8 cellular contexts compared by ENCODE assay signal in the genomic region with DNA sequence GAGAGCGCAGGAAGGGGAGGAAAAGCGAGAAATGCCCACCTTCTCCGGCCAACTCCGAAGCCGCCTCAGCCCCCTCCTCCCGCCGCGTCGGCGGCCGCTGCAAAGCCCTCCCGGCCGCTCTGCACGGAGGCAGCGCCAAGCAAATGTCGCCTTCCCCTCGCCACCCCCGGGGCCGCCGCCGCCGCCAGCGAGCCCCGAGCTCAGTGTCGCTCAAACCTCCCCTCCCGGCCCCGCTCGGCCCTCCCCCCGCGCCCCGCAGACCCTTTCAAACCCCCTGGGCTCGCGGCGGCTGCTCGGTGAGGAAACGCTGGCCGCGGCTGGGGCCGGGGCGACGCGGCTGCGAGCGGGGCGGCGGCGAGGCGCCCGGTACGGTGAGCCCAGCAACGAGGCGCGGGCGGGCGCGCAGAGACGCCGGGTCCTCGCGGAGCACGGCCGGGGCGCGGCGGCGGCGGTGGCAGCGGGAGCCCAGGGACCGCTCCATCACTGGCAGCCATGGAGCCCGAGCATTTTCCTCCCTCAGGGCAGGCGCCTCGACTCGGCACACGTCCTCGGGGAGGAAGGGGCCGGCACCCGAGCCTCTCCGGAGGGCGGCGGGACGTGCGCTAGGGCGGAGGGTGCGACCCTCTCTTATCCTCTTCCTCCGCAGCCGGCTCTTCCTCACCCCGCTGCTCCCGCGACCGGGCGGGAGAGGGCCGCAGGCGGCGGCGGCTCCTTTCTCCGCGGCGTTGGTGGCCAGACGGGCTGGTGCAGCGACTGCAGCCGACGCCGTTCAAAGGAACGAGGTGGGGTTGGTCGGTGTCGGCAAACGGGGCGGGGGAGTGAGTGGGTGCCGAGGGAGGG. TPM values are rescaled to one million over a fixed set of nuclear protein-coding genes. Genes with fewer than 3 reads are reported as not detected.
DNase-seq lines count a peak whose midpoint lies in the region; ATAC-seq, FAIRE-seq and TF ChIP-seq lines count a peak whose summit lies in the region.

No MANE protein-coding gene starts in this region.

- peaks cover 8% of the 10 kb centered on the region for H3K36me3 ChIP-seq in SU-DHL-6 (ENCODE audit: low read length)
- no peaks in the 10 kb centered on the region for H3K36me3 ChIP-seq in K562 (ENCODE audit: control insufficient read depth, insufficient read depth, low read length)

- 0% methylated on average over 8 of the region's 109 CpGs for WGBS in K562 (ENCODE audit: insufficient coverage, low coverage, missing lambda C conversion rate)

- peak overlapping the region; percentile 82 for H3K4me3 ChIP-seq in SU-DHL-6 (ENCODE audit: insufficient read depth, low read length, poor library complexity, severe bottlenecking)
- peak overlapping the region; percentile 70 for H3K4me3 ChIP-seq in K562

- intact Hi-C loops in K562 (cut with micrococcal nuclease) = no loop called here

- H3K9ac ChIP-seq in SU-DHL-6 (ENCODE audit: low read length) (peak overlapping the region; percentile 90), K562 (ENCODE audit: insufficient read depth in 1 of 2, low read depth in 2 of 2, low read length in 2 of 2) (peak overlapping the region; percentile 56 to 92; a peak in 3 of 4 replicates)

- TF ChIP-seq POLR2A in K562 (conservative IDR thresholded peaks at IDR 0.05) = peak; percentile 11; the same call in 1 of the 2 replicates

- CTCF ChIA-PET in K562 (lab: Yijun Ruan, JAX; ENCODE audit: low intra/inter-chr PET ratio) = no interaction called here

- H3K9me1 ChIP-seq in K562 (ENCODE audit: control insufficient read depth, insufficient read depth, low read length) = no peaks in the 10 kb centered on the region

- no peaks in the 10 kb centered on the region for H3K9me3 ChIP-seq in SU-DHL-6 (ENCODE audit: insufficient read depth, low read length)
- no peaks in the 10 kb centered on the region for H3K9me3 ChIP-seq in K562 (replicated peaks; ENCODE audit: control insufficient read depth, insufficient read depth, low read depth, low read length)

- TF ChIP-seq RAD21 in K562 (CRISPR knock-in tag; conservative IDR thresholded peaks at IDR 0.05 in 1 of 2, IDR thresholded peaks at IDR 0.05 in 1 of 2) = no peak

- TF ChIP-seq CTCF in SU-DHL-6 (IDR thresholded peaks at IDR 0.05; ENCODE audit: insufficient read depth, low read length, poor library complexity, severe bottlenecking) = no peak
- TF ChIP-seq CTCF in K562 (IDR thresholded peaks at IDR 0.05 in 2 of 3, conservative IDR thresholded peaks at IDR 0.05 in 1 of 3; ENCODE audit: insufficient read depth in 2 of 3, low read depth in 1 of 3, low read length in 3 of 3) = no peak

- peaks cover 5% of the 10 kb centered on the region for H3F3A ChIP-seq in SU-DHL-6 (ENCODE audit: insufficient read depth)

- no peak for TF ChIP-seq EP300 in K562 (IDR thresholded peaks at IDR 0.05; ENCODE audit: low read length)

- H3K27ac ChIP-seq in SU-DHL-6 (ENCODE audit: low read depth, low read length) (peak overlapping the region; percentile 75), K562 (ENCODE audit: extremely low read depth, low read depth, low read length) (peak overlapping the region; percentile 83; the same call in 2 of the 3 replicates)

- peaks cover 0 to 25% of the 10 kb centered on the region in 2 experiments; a peak in 4 of 5 replicates for H3K4me1 ChIP-seq in K562 (replicated peaks in 1 of 2; ENCODE audit: control insufficient read depth in 2 of 2, insufficient read depth in 2 of 2, low read length in 2 of 2)

- FAIRE-seq in K562 (lab: Jason Lieb, UNC) = no peak

- H3K4me2 ChIP-seq in SU-DHL-6 (ENCODE audit: low read depth, low read length, poor library complexity, severe bottlenecking) (peak overlapping the region; percentile 78), K562 (ENCODE audit: insufficient read depth, low read length) (peak overlapping the region; percentile 72)

- H2AFZ ChIP-seq in SU-DHL-6 (ENCODE audit: low read depth, low read length, severe bottlenecking) (peak overlapping the region; percentile 82), K562 (ENCODE audit: low read depth, low read length) (peak overlapping the region; percentile 89)

- DNase-seq in K562 (ENCODE audit: extremely low read depth in 1 of 4, low spot score in 3 of 4) = peak; percentile 17 to 30 (median 20)
- peak; percentile 65 for DNase-seq in islet precursor cell
- peak; percentile 6 for DNase-seq in stimulated activated CD4-positive, alpha-beta T cell treated with anti-CD3 and anti-CD28 coated beads, Interleukin-2, amount 100 ng/mL, for 4 hours (ENCODE audit: low read depth)
- no peak for DNase-seq in kidney glomerular epithelial cell (lab: John Stamatoyannopoulos, UW)
- DNase-seq in NK-92 (lab: John Stamatoyannopoulos, UW; ENCODE audit: unreplicated experiment) = no peak

- H3K79me2 ChIP-seq in SU-DHL-6 (ENCODE audit: insufficient read depth, low read length) (no peaks in the 10 kb centered on the region), K562 (ENCODE audit: control insufficient read depth, insufficient read depth, low read length) (no peaks in the 10 kb centered on the region)

- peak; percentile 20 for ATAC-seq in GM18909 (IDR thresholded peaks at IDR 0.05; ENCODE audit: poor library complexity, unreplicated experiment)
- peak; percentile 24 for ATAC-seq in HG02885 (IDR thresholded peaks at IDR 0.05; ENCODE audit: poor library complexity, unreplicated experiment)
- peak; percentile 59 for ATAC-seq in K562

- H3K27me3 ChIP-seq in SU-DHL-6 (ENCODE audit: low read length) = no peaks in the 10 kb centered on the region
- no peaks in the 10 kb centered on the region for H3K27me3 ChIP-seq in K562 (ENCODE audit: control insufficient read depth in 2 of 2, insufficient read depth in 2 of 2, low read length in 2 of 2)

- in situ Hi-C loops in K562 (cut with MboI) = no loop called here

- no peaks in the 10 kb centered on the region for H3K9me2 ChIP-seq in SU-DHL-6 (replicated peaks; ENCODE audit: insufficient read depth, low read length)

- POLR2A ChIA-PET in K562 (lab: Yijun Ruan, JAX) = no interaction called here

- no TSS peak for BruUV-seq in K562 (replicated peaks; lab: Mats Ljungman, UMichigan)

- H4K20me1 ChIP-seq in SU-DHL-6 (ENCODE audit: low read depth, low read length) = peaks cover 15% of the 10 kb centered on the region
- no peaks in the 10 kb centered on the region for H4K20me1 ChIP-seq in K562 (replicated peaks; ENCODE audit: control insufficient read depth, insufficient read depth, low read length)

TF ChIP-seq in K562, 482 proteins besides CTCF, POLR2A, EP300 and RAD21 (continues in another document):
- TF ChIP-seq, protein P1, sequence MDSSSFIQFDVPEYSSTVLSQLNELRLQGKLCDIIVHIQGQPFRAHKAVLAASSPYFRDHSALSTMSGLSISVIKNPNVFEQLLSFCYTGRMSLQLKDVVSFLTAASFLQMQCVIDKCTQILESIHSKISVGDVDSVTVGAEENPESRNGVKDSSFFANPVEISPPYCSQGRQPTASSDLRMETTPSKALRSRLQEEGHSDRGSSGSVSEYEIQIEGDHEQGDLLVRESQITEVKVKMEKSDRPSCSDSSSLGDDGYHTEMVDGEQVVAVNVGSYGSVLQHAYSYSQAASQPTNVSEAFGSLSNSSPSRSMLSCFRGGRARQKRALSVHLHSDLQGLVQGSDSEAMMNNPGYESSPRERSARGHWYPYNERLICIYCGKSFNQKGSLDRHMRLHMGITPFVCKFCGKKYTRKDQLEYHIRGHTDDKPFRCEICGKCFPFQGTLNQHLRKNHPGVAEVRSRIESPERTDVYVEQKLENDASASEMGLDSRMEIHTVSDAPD (CRISPR knock-in tag; IDR thresholded peaks at IDR 0.05) = no peak
- TF ChIP-seq RBM25 (IDR thresholded peaks at IDR 0.05; ENCODE audit: low read depth, low read length, severe bottlenecking) (no peak), ZBTB7A (IDR thresholded peaks at IDR 0.05; ENCODE audit: borderline replicate concordance, control insufficient read depth, low read depth, low read length) (0 out of 2 replicates have a peak, but pooled peaks have one; percentile 8), ZNF589 (CRISPR knock-in tag; IDR thresholded peaks at IDR 0.05; ENCODE audit: low read depth) (no peak), ELF2 (CRISPR knock-in tag; IDR thresholded peaks at IDR 0.05) (no peak), GABPA (tag; conservative IDR thresholded peaks at IDR 0.05; ENCODE audit: low read depth) (no peak), KLF10 (CRISPR knock-in tag; IDR thresholded peaks at IDR 0.05) (no peak), FIP1L1 (IDR thresholded peaks at IDR 0.05; ENCODE audit: low read depth, low read length, poor library complexity, severe bottlenecking) (no peak), JUNB (CRISPR knock-in tag; conservative IDR thresholded peaks at IDR 0.05) (no peak)

RNA-seq across cellular contexts. Expression of a gene that starts 0.5 kb away (rescaled TPM):
- 20.2 and 29.3 TPM in 2 replicates for total RNA-seq in K562 (2011; cell fraction: chromatin; rRNA removed; ENCODE audit: low replicate concordance)
- 19.9 and 21.0 TPM in 2 replicates for total RNA-seq in K562 (2011; cell fraction: nucleolus; rRNA removed)
- 24.5 and 25.0 TPM in 2 replicates for total RNA-seq in K562 (2011; cell fraction: nucleoplasm; rRNA removed)
- 4.8 and 6.7 TPM in 2 replicates for total RNA-seq in K562 (2014; rRNA removed)
- 8.4 TPM in 2 replicates for total RNA-seq in K562 (2014; rRNA removed; fragmentation: Illumina TruSeq; extraction: Trizol)
- total RNA-seq in K562 (2015; rRNA removed; fragmentation: Illumina TruSeq; extraction: Trizol) = 8.2 and 8.4 TPM in 2 replicates
- total RNA-seq in K562 (2021) = 8.5 and 9.6 TPM in 2 replicates
- polyA plus RNA-seq in K562 (2011; rRNA removed) = 14.0 and 19.8 TPM in 2 replicates
- 8.5 and 12.1 TPM in 2 replicates for polyA plus RNA-seq in K562 (2011; cell fraction: cytosol; rRNA removed)
- 10.5 and 15.4 TPM in 2 replicates for polyA plus RNA-seq in K562 (2011; cell fraction: nucleus; rRNA removed)
- 9.9 and 10.3 TPM in 2 replicates for polyA plus RNA-seq in K562 (2012)
- polyA plus RNA-seq in K562 (2014; fragmentation: Illumina TruSeq; extraction: Trizol) = 8.4 and 8.8 TPM in 2 replicates
- polyA plus RNA-seq in K562 (2014; fragmentation: Nextera tagmentation; extraction: Ambion mirVana) = 1 to 10 TPM; 2.6 to 3.0 TPM
- polyA plus RNA-seq in K562 (2014; rRNA removed) = 7.4 and 10.4 TPM in 2 replicates
- 15.7 and 18.3 TPM in 2 replicates for polyA minus RNA-seq in K562 (2011; rRNA and poly(A)+ RNA removed)
- polyA minus RNA-seq in K562 (2011; cell fraction: cytosol; rRNA and poly(A)+ RNA removed) = 7.5 and 9.9 TPM in 2 replicates
- 17.1 and 29.2 TPM in 2 replicates for polyA minus RNA-seq in K562 (2011; cell fraction: nucleus; rRNA and poly(A)+ RNA removed)

Comparison
In these comparisons a context has a peak if more than half of its experiments do, and no peak if none do; other contexts are left out.
1. DNase-seq: peak in K562 (4 of 4), islet precursor cell (single experiment) and stimulated activated CD4-positive, alpha-beta T cell treated with anti-CD3 and anti-CD28 coated beads, Interleukin-2, amount 100 ng/mL, for 4 hours (single experiment); none in kidney glomerular epithelial cell (single experiment) and NK-92 (single experiment).
2. Peak in every context shown above with its lines, with median percentiles within 50 percentile points of each other: ATAC-seq.